ENCODE assay signal across 11 cellular contexts in genomic region chr4:26075588-26075987, GRCh38.
A peak's percentile ranks its signal among the peaks of the same experiment; 100 is the strongest.
DNase-seq lines count a peak whose midpoint lies in the region; ATAC-seq and TF ChIP-seq lines count a peak whose summit lies in the region.
"Had no signal": no experiment of that assay in that cellular context is flagged by ENCODE, and none has a peak within 500 bp of the region (broad histone marks: within the 10 kb centered on the region; RNA-seq: fewer than 3 reads in every experiment).

No MANE protein-coding gene starts in this region.

- no peak overlapping the region for H3K4me3 ChIP-seq in left ventricle myocardium inferior
- no peak overlapping the region for H3K4me3 ChIP-seq in right cardiac atrium (ENCODE audit: low read length)
- H3K4me3 ChIP-seq in HL-60 (replicated peaks; ENCODE audit: insufficient read depth, low read length), result no peak overlapping the region
- H3K4me3 ChIP-seq in epithelial cell of esophagus (ENCODE audit: low read length), result no peak overlapping the region
- H3K4me3 ChIP-seq in dorsolateral prefrontal cortex, result no peak overlapping the region
- H3K4me3 ChIP-seq: K562 had no signal

- H3K4me1 ChIP-seq in left ventricle myocardium inferior (peaks cover 6% of the 10 kb centered on the region), right cardiac atrium (ENCODE audit: control insufficient read depth, insufficient read depth, low read length) (no peaks in the 10 kb centered on the region)

- POLR2A ChIA-PET in CD4-positive, alpha-beta T cell (lab: Charles Lee), result no interaction called here

- no peaks in the 10 kb centered on the region for H3K9me3 Mint-ChIP-seq in CD4-positive, alpha-beta T cell

- DNase-seq in left ventricle myocardium inferior (no peak), right cardiac atrium (no peak), HL-60 (ENCODE audit: low read depth in 1 of 2, low spot score in 1 of 2) (peak in 1 of 2 experiments; percentile 21), epithelial cell of esophagus (ENCODE audit: low read depth) (peak; percentile 62), 8988T (no peak), DMS 273 (lab: John Stamatoyannopoulos, UW; ENCODE audit: unreplicated experiment) (no peak), dorsolateral prefrontal cortex (no peak)
- no peak for DNase-seq in CD4-positive, alpha-beta T cell

- 43% methylated on average over 1 of the region's 1 CpG for WGBS in right cardiac atrium

- H3K9me3 ChIP-seq in left ventricle myocardium inferior (replicated peaks) (peaks cover 11% of the 10 kb centered on the region), right cardiac atrium (ENCODE audit: control insufficient read depth, low read length) (no peaks in the 10 kb centered on the region)
- H3K9me3 ChIP-seq in CD4-positive, alpha-beta T cell (ENCODE audit: control insufficient read depth, low read length), result no peaks in the 10 kb centered on the region

- peak overlapping the region; percentile 58 for H3K27ac ChIP-seq in left ventricle myocardium inferior (replicated peaks)
- no peak overlapping the region for H3K27ac ChIP-seq in right cardiac atrium (ENCODE audit: low read length)
- H3K27ac ChIP-seq in HL-60 (replicated peaks), result peak overlapping the region; percentile 89
- H3K27ac ChIP-seq in CD4-positive, alpha-beta T cell (ENCODE audit: low read depth, low read length), result no peak overlapping the region
- H3K27ac ChIP-seq in dorsolateral prefrontal cortex, result peak overlapping the region in 11 of 59 donors; percentile 2 to 66 (median 25)
- H3K27ac ChIP-seq: C4-2B had no signal

- no peaks in the 10 kb centered on the region for H3K27me3 Mint-ChIP-seq in CD4-positive, alpha-beta T cell

- H3K4me3 Mint-ChIP-seq in CD4-positive, alpha-beta T cell, result no peak overlapping the region

- intact Hi-C loops in left ventricle myocardium inferior (cut with micrococcal nuclease), result no loop called here
- intact Hi-C loops in right cardiac atrium (cut with DNase I), result no loop called here
- intact Hi-C loops in CD4-positive, alpha-beta T cell (cut with DNase I, micrococcal nuclease), result no loop called here
- intact Hi-C loops in dorsolateral prefrontal cortex (cut with DNase I), result loop anchor here (5.0 kb wide), 2 partner anchors 88 to 242 kb away; no protein-coding TSS in a partner anchor

- no peak overlapping the region for H3K27ac Mint-ChIP-seq in CD4-positive, alpha-beta T cell

- ATAC-seq in right cardiac atrium, result no peak
- no peak for ATAC-seq in CD4-positive, alpha-beta T cell (ENCODE audit: poor library complexity)
- ATAC-seq: K562, Panc1 had no signal

- H3K36me3 Mint-ChIP-seq in CD4-positive, alpha-beta T cell (ENCODE audit: low read depth), result no peaks in the 10 kb centered on the region

- TF ChIP-seq CTCF in left ventricle myocardium inferior (IDR thresholded peaks at IDR 0.05; ENCODE audit: borderline replicate concordance), result no peak
- TF ChIP-seq CTCF in HL-60 (IDR thresholded peaks at IDR 0.05; ENCODE audit: insufficient read depth, low read length), result no peak
- TF ChIP-seq CTCF in epithelial cell of esophagus (IDR thresholded peaks at IDR 0.05; ENCODE audit: insufficient read depth, low read depth, low read length, missing control alignments), result no peak
- no peak for TF ChIP-seq CTCF in CD4-positive, alpha-beta T cell (IDR thresholded peaks at IDR 0.05)
- TF ChIP-seq CTCF in dorsolateral prefrontal cortex (IDR thresholded peaks at IDR 0.05 in 54 of 56, conservative IDR thresholded peaks at IDR 0.05 in 2 of 56; ENCODE audit: low read depth in 1 of 56, partially characterized antibody in 56 of 56), result no peak

- H3K4me1 Mint-ChIP-seq in CD4-positive, alpha-beta T cell (ENCODE audit: low read depth), result peaks cover 22% of the 10 kb centered on the region

- no peaks in the 10 kb centered on the region for H3K36me3 ChIP-seq in left ventricle myocardium inferior

- CTCF ChIA-PET in CD4-positive, alpha-beta T cell (lab: Charles Lee), result interaction anchor here (1.1 to 1.6 kb wide), 3 partner anchors 14 to 250 kb away, joined by 3 to 4 read pairs (median 3); no protein-coding TSS in a partner anchor

- peaks cover 10% of the 10 kb centered on the region for H3K27me3 ChIP-seq in left ventricle myocardium inferior (ENCODE audit: low read depth)
- H3K27me3 ChIP-seq in right cardiac atrium (ENCODE audit: control insufficient read depth, insufficient read depth), result no peaks in the 10 kb centered on the region
- no peaks in the 10 kb centered on the region for H3K27me3 ChIP-seq in HL-60 (ENCODE audit: insufficient read depth, poor library complexity, severe bottlenecking)
- no peaks in the 10 kb centered on the region for H3K27me3 ChIP-seq in CD4-positive, alpha-beta T cell (ENCODE audit: control insufficient read depth, insufficient read depth, low read length)
- no peaks in the 10 kb centered on the region for H3K27me3 ChIP-seq in dorsolateral prefrontal cortex

Comparison
In these comparisons a context has a peak if more than half of its experiments do, and no peak if none do; other contexts are left out.
1. H3K27ac ChIP-seq: peak in left ventricle myocardium inferior (single experiment) and HL-60 (single experiment); none in right cardiac atrium (single experiment) and CD4-positive, alpha-beta T cell (single experiment).
2. intact Hi-C loops: an anchor here in dorsolateral prefrontal cortex (5.0 kb wide); none called in left ventricle myocardium inferior, right cardiac atrium and CD4-positive, alpha-beta T cell.